11 cellular contexts compared by ENCODE assay signal in the genomic region with DNA sequence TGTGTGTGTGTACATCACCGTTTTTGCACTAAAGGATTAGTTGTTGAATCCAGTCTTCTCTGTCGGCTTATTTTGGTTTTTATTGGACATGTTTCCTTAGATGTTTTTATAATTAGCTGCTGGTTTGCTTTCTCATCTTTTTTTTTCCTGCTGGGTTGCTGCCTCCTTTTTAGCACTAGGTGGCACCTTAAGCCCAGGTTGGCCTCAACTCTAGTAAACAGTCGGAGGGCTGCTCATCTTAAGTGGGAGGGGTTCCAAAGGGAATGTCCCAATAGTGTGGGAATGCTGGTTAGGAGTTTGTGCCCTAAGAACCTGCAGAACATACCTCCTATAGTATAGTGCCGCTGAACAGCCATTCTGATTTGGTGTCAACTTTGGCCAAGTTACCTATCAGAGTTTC.
A peak's percentile ranks its signal among the peaks of the same experiment; 100 is the strongest.
DNase-seq lines count a peak whose midpoint lies in the region; ATAC-seq, FAIRE-seq and TF ChIP-seq lines count a peak whose summit lies in the region.
"Had no signal": no experiment of that assay in that cellular context is flagged by ENCODE, and none has a peak within 500 bp of the region (broad histone marks: within the 10 kb centered on the region; RNA-seq: fewer than 3 reads in every experiment).

No MANE protein-coding gene starts in this region.

- 0 out of 2 replicates have a peak, but pooled peaks have one; percentile 32 for TF ChIP-seq RAD21 in HepG2 (CRISPR knock-in tag; IDR thresholded peaks at IDR 0.05)

- dilution Hi-C loops in mammary epithelial cell (cut with HindIII; ENCODE audit: low sequenced_read_pairs), result no loop called here

- no peaks in the 10 kb centered on the region for H4K20me1 ChIP-seq in Loucy (ENCODE audit: insufficient read depth, low read length, poor library complexity, severe bottlenecking)
- no peaks in the 10 kb centered on the region for H4K20me1 ChIP-seq in mammary epithelial cell (ENCODE audit: insufficient read depth, low read length)
- no peaks in the 10 kb centered on the region for H4K20me1 ChIP-seq in HepG2 (ENCODE audit: insufficient read depth, low read length)

- no peaks in the 10 kb centered on the region for H3K79me2 ChIP-seq in Loucy (ENCODE audit: insufficient read depth, low read length)
- no peaks in the 10 kb centered on the region for H3K79me2 ChIP-seq in mammary epithelial cell (ENCODE audit: insufficient read depth, low read length)
- no peaks in the 10 kb centered on the region for H3K79me2 ChIP-seq in HepG2 (ENCODE audit: insufficient read depth, low read length)

- no peaks in the 10 kb centered on the region for H3F3A ChIP-seq in Loucy (ENCODE audit: low read depth)

- peaks cover 6 to 22% of the 10 kb centered on the region in 2 donors for H3K9me3 Mint-ChIP-seq in stimulated activated naive B cell treated with anti-CD40 and anti-IgM and Interleukin-4, amounts not matched to agents 10 μg/mL and 1 μg/mL and 100 μg/mL, for 72 hours

- FAIRE-seq in D721Med (lab: Jason Lieb, UNC), result no peak
- FAIRE-seq in HepG2 (lab: Jason Lieb, UNC), result peak; percentile 60

- no peaks in the 10 kb centered on the region for H3K9me2 ChIP-seq in Loucy (replicated peaks; ENCODE audit: low read depth, low read length)

- TF ChIP-seq CTCF in D721Med (IDR thresholded peaks at IDR 0.05; ENCODE audit: insufficient read depth, missing control alignments) (peak; percentile 35), Loucy (conservative IDR thresholded peaks at IDR 0.05; ENCODE audit: low read length) (0 out of 2 replicates have a peak, but pooled peaks have one; percentile 10), mammary epithelial cell (conservative IDR thresholded peaks at IDR 0.05 in 1 of 2, IDR thresholded peaks at IDR 0.05 in 1 of 2; ENCODE audit: extremely low read depth in 1 of 2, insufficient read depth in 1 of 2, low read depth in 1 of 2, low read length in 2 of 2) (no peak), HepG2 (CRISPR knock-in tag; IDR thresholded peaks at IDR 0.05) (peak; percentile 57)

- H3K27ac Mint-ChIP-seq in stimulated activated naive B cell treated with anti-CD40 and anti-IgM and Interleukin-4, amounts not matched to agents 10 μg/mL and 1 μg/mL and 100 μg/mL, for 72 hours, result no peak overlapping the region

- no peaks in the 10 kb centered on the region for H3K9me3 ChIP-seq in Loucy (ENCODE audit: insufficient read depth, low read depth, low read length)
- peaks cover 41% of the 10 kb centered on the region for H3K9me3 ChIP-seq in mammary epithelial cell (replicated peaks; ENCODE audit: insufficient read depth, low read length)
- H3K9me3 ChIP-seq in HepG2 (ENCODE audit: low read length), result no peaks in the 10 kb centered on the region

- no peaks in the 10 kb centered on the region for H3K4me1 Mint-ChIP-seq in stimulated activated naive B cell treated with anti-CD40 and anti-IgM and Interleukin-4, amounts not matched to agents 10 μg/mL and 1 μg/mL and 100 μg/mL, for 72 hours

- H3K27me3 ChIP-seq in Loucy (ENCODE audit: insufficient read depth, low read length, poor library complexity, severe bottlenecking) (no peaks in the 10 kb centered on the region), mammary epithelial cell (ENCODE audit: insufficient read depth, low read length) (no peaks in the 10 kb centered on the region), HepG2 (ENCODE audit: control insufficient read depth in 1 of 2, insufficient read depth in 2 of 2, low read length in 2 of 2) (no peaks in the 10 kb centered on the region)

- WGBS in mammary epithelial cell (ENCODE audit: low coverage, missing lambda C conversion rate), result 64% methylated on average over 4 of the region's 4 CpGs
- 2% methylated on average over 4 of the region's 4 CpGs for WGBS in HepG2 (ENCODE audit: low lambda C conversion rate)

- intact Hi-C loops in mammary epithelial cell (cut with micrococcal nuclease) (loop anchor here (5.0 kb wide), 2 partner anchors 105 to 330 kb away; no protein-coding TSS in a partner anchor), HepG2 (cut with micrococcal nuclease; ENCODE audit: unreplicated experiment) (loop anchor here (1.0 kb wide), 2 partner anchors 103 to 328 kb away; no protein-coding TSS in a partner anchor)

- H3K4me3 Mint-ChIP-seq in stimulated activated naive B cell treated with anti-CD40 and anti-IgM and Interleukin-4, amounts not matched to agents 10 μg/mL and 1 μg/mL and 100 μg/mL, for 72 hours, result no peak overlapping the region
- H3K4me3 Mint-ChIP-seq: activated T-cell treated with anti-CD3 and anti-CD28 coated beads, Interleukin-2, amount 50 U/mL, for 4 hours had no signal

- in situ Hi-C loops in mammary epithelial cell (cut with MboI; ENCODE audit: low sequenced_read_pairs in 2 of 2) (no loop called here), HepG2 (cut with HindIII; ENCODE audit: extremely low pct_ligation_motif_present, low pct_unique_long_range_greater_than_20kb) (loop anchor here (10.0 kb wide), 1 partner anchor 322 kb away; no protein-coding TSS in a partner anchor)

- H3K4me3 ChIP-seq in Loucy (ENCODE audit: low read length, poor library complexity, severe bottlenecking) (no peak overlapping the region), mammary epithelial cell (replicated peaks in 1 of 3; ENCODE audit: insufficient read depth in 1 of 3, low read depth in 2 of 3, low read length in 3 of 3) (no peak overlapping the region), HepG2 (replicated peaks in 1 of 3; ENCODE audit: insufficient read depth in 1 of 3, low read depth in 2 of 3, low read length in 3 of 3) (no peak overlapping the region)

- H2AFZ ChIP-seq in Loucy (ENCODE audit: low read length), result no peak overlapping the region
- H2AFZ ChIP-seq in mammary epithelial cell (ENCODE audit: low read depth, low read length), result no peak overlapping the region
- H2AFZ ChIP-seq in HepG2 (ENCODE audit: low read length), result no peak overlapping the region

- no peak for TF ChIP-seq EP300 in HepG2 (IDR thresholded peaks at IDR 0.05; ENCODE audit: low read depth in 2 of 2, low read length in 2 of 2)
- TF ChIP-seq EP300 in HepG2 (CRISPR knock-in tag; IDR thresholded peaks at IDR 0.05; ENCODE audit: borderline replicate concordance), result no peak

- CTCF ChIA-PET in mammary epithelial cell (lab: Charles Lee; ENCODE audit: low non-redundant PET) (no interaction called here), HepG2 (lab: Yijun Ruan, JAX; ENCODE audit: low intra/inter-chr PET ratio, low total read pairs) (interaction anchor here (1.2 kb wide), 1 partner anchor 328 kb away, joined by 6 read pairs; no protein-coding TSS in a partner anchor)

- no TSS peak for BruUV-seq in mammary epithelial cell (replicated peaks; lab: Mats Ljungman, UMichigan)
- no TSS peak for BruUV-seq in HepG2 (replicated peaks; lab: Mats Ljungman, UMichigan)

- H3K9ac ChIP-seq in Loucy (ENCODE audit: low read depth, low read length, poor library complexity, severe bottlenecking), result no peak overlapping the region
- H3K9ac ChIP-seq in mammary epithelial cell (ENCODE audit: insufficient read depth, low read length), result no peak overlapping the region
- H3K9ac ChIP-seq in HepG2 (ENCODE audit: insufficient read depth, low read depth, low read length), result no peak overlapping the region

- H3K36me3 Mint-ChIP-seq in stimulated activated naive B cell treated with anti-CD40 and anti-IgM and Interleukin-4, amounts not matched to agents 10 μg/mL and 1 μg/mL and 100 μg/mL, for 72 hours, result no peaks in the 10 kb centered on the region

- H3K4me1 ChIP-seq in Loucy (ENCODE audit: insufficient read depth, low read length, poor library complexity, severe bottlenecking) (no peaks in the 10 kb centered on the region), mammary epithelial cell (ENCODE audit: insufficient read depth, low read length) (no peaks in the 10 kb centered on the region), HepG2 (ENCODE audit: insufficient read depth, low read length) (no peaks in the 10 kb centered on the region)

- TF ChIP-seq POLR2A in HepG2 (IDR thresholded peaks at IDR 0.05; ENCODE audit: insufficient read depth in 1 of 2, low read depth in 2 of 2, low read length in 2 of 2), result no peak

- H3K36me3 ChIP-seq in Loucy (ENCODE audit: insufficient read depth, low read length), result no peaks in the 10 kb centered on the region
- H3K36me3 ChIP-seq in mammary epithelial cell (ENCODE audit: insufficient read depth, low read length), result no peaks in the 10 kb centered on the region
- H3K36me3 ChIP-seq in HepG2 (replicated peaks in 1 of 2; ENCODE audit: control insufficient read depth in 1 of 2, insufficient read depth in 2 of 2, low read length in 2 of 2), result no peaks in the 10 kb centered on the region

- no peak for DNase-seq in D721Med (ENCODE audit: insufficient read length, low spot score)
- DNase-seq in mammary epithelial cell, result peak; percentile 8
- DNase-seq in HepG2 (ENCODE audit: low spot score), result peak; percentile 35
- no peak for DNase-seq in NK-92 treated with Interleukin-12 subunit alpha and Interleukin-12 subunit beta, amount 100 ng/mL, for 24 hours (lab: John Stamatoyannopoulos, UW)
- DNase-seq in pons (ENCODE audit: low spot score), result no peak
- DNase-seq in stimulated activated naive B cell treated with anti-CD40 and anti-IgM and Interleukin-4, amounts not matched to agents 10 μg/mL and 1 μg/mL and 100 μg/mL, for 72 hours, result no peak
- DNase-seq in NCI-H2227 treated with DMSO at 0.1 percent for 48 hours (lab: John Stamatoyannopoulos, UW), result no peak
- DNase-seq: activated T-cell treated with anti-CD3 and anti-CD28 coated beads, Interleukin-2, amount 50 U/mL, for 4 hours; stimulated activated CD4-positive, alpha-beta T cell treated with anti-CD3 and anti-CD28 coated beads, Interleukin-15, amount 100 ng/mL, for 24 hours; T-helper 1 cell had no signal

- POLR2A ChIA-PET in HepG2 (lab: Yijun Ruan, JAX), result no interaction called here

- no peaks in the 10 kb centered on the region for H3K27me3 Mint-ChIP-seq in stimulated activated naive B cell treated with anti-CD40 and anti-IgM and Interleukin-4, amounts not matched to agents 10 μg/mL and 1 μg/mL and 100 μg/mL, for 72 hours

- H3K27ac ChIP-seq in mammary epithelial cell (ENCODE audit: insufficient read depth, low read depth, low read length) (no peak overlapping the region), HepG2 (ENCODE audit: extremely low read length, insufficient read depth, low read length) (no peak overlapping the region)

- H3K4me2 ChIP-seq in Loucy (ENCODE audit: low read depth, low read length, poor library complexity, severe bottlenecking) (no peak overlapping the region), mammary epithelial cell (ENCODE audit: insufficient read depth, low read depth, low read length) (no peak overlapping the region), HepG2 (ENCODE audit: low read depth, low read length) (no peak overlapping the region)

- ATAC-seq in HepG2, result peak; percentile 94
- ATAC-seq in stimulated activated naive B cell treated with anti-CD40 and anti-IgM and Interleukin-4, amounts not matched to agents 10 μg/mL and 1 μg/mL and 100 μg/mL, for 72 hours (replicated peaks), result no peak
- ATAC-seq: activated T-cell treated with anti-CD3 and anti-CD28 coated beads, Interleukin-2, amount 50 U/mL, for 4 hours had no signal

Comparison
In these comparisons a context has a peak if more than half of its experiments do, and no peak if none do; other contexts are left out.
1. DNase-seq: peak in mammary epithelial cell (single experiment) and HepG2 (single experiment); none in D721Med (single experiment), NK-92 treated with Interleukin-12 subunit alpha and Interleukin-12 subunit beta, amount 100 ng/mL, for 24 hours (single experiment), pons (single experiment), stimulated activated naive B cell treated with anti-CD40 and anti-IgM and Interleukin-4, amounts not matched to agents 10 μg/mL and 1 μg/mL and 100 μg/mL, for 72 hours (single experiment) and NCI-H2227 treated with DMSO at 0.1 percent for 48 hours (single experiment).
2. CTCF ChIP-seq: peak in D721Med (single experiment), Loucy (single experiment) and HepG2 (single experiment); none in mammary epithelial cell (0 of 2).